10 cellular contexts compared by ENCODE assay signal in the genomic region with DNA sequence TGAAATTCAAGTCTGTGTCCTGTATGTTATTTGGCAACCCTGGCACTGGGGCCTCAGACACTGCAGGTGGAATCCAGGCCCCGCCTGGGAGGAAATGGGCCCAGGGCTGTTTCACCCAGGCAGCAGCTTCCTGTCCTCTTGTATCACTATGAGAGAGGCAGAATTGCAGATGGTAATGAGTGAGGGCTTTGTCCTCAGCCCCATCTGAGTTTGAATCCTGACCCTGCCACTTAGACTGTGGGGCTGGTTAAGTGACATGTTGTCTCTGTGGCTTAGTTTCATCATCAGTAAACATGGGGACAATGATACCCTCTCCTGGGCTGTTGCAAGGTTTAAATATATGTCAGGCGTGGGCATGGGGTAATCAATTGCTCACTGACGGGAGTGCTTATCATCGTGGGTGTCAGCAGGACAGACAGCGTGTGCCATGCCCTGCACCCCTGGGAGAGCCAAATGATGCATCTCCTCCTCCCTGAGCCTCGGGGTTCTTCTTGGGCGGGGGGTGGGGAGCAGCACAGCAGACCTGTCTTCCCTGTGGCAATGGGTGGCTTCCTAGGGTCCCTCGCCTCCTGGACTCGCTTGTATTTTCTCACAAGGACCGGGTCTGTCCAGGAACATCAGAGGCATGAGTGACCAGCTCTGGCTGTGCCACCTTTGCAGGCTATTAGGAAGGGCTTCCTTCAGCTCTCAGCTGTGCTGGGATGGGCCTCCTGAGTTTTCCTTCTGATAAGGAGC. TPM values are rescaled to one million over a fixed set of nuclear protein-coding genes. Genes with fewer than 3 reads are reported as not detected.
DNase-seq lines count a peak whose midpoint lies in the region; ATAC-seq and TF ChIP-seq lines count a peak whose summit lies in the region.
"Had no signal": no experiment of that assay in that cellular context is flagged by ENCODE, and none has a peak within 500 bp of the region (broad histone marks: within the 10 kb centered on the region; RNA-seq: fewer than 3 reads in every experiment).

No MANE protein-coding gene starts in this region.

- ATAC-seq in HG02798 (IDR thresholded peaks at IDR 0.05; ENCODE audit: poor library complexity, unreplicated experiment) = peak; percentile 34
- ATAC-seq in right lobe of liver = peak; percentile 43 to 68 (median 60)
- no peak for ATAC-seq in GM18498 (IDR thresholded peaks at IDR 0.05; ENCODE audit: unreplicated experiment)

- TF ChIP-seq CTCF in VCaP (conservative IDR thresholded peaks at IDR 0.05) = no peak
- no peak for TF ChIP-seq CTCF in right lobe of liver (IDR thresholded peaks at IDR 0.05)
- TF ChIP-seq CTCF in endothelial cell (IDR thresholded peaks at IDR 0.05; ENCODE audit: unreplicated experiment) = no peak

- no peak overlapping the region for H3K27ac Mint-ChIP-seq in endothelial cell (ENCODE audit: unreplicated experiment)

- H3K4me3 ChIP-seq in right lobe of liver = peak overlapping the region; percentile 50 to 92 (median 85)
- H3K4me3 ChIP-seq: GM23248 had no signal

- DNase-seq in G401 (ENCODE audit: low spot score) (peak; percentile 56), right lobe of liver (peak in 2 of 3 donors; percentile 79 to 81), endothelial cell (ENCODE audit: low spot score) (no peak), medulla oblongata (ENCODE audit: extremely low spot score) (no peak)
- DNase-seq: activated CD4-positive, alpha-beta T cell treated with anti-CD3 and anti-CD28 coated beads for 1 hour; anterior cingulate cortex; GM23248 had no signal

- H3K4me3 Mint-ChIP-seq in endothelial cell (ENCODE audit: unreplicated experiment) = no peak overlapping the region

- 5% methylated on average over 4 of the region's 10 CpGs for WGBS in right lobe of liver (ENCODE audit: insufficient coverage, low coverage, low lambda C conversion rate, missing lambda C conversion rate)

- in situ Hi-C loops in G401 (cut with HindIII; ENCODE audit: low sequenced_read_pairs) = no loop called here

- no peaks in the 10 kb centered on the region for H3K9me3 ChIP-seq in right lobe of liver

- H3K27ac ChIP-seq in VCaP (peak overlapping the region; percentile 94), right lobe of liver (peak overlapping the region; percentile 61 to 95 (median 87))
- H3K27ac ChIP-seq: GM23248 had no signal

- H3K27me3 Mint-ChIP-seq in endothelial cell (ENCODE audit: unreplicated experiment) = peaks cover 3% of the 10 kb centered on the region

- H3K4me1 Mint-ChIP-seq in endothelial cell (ENCODE audit: unreplicated experiment) = peaks cover 14% of the 10 kb centered on the region

- TF ChIP-seq POLR2A in right lobe of liver (IDR thresholded peaks at IDR 0.05) = peak; percentile 81

- no peaks in the 10 kb centered on the region for H3K36me3 Mint-ChIP-seq in endothelial cell (ENCODE audit: low read depth, unreplicated experiment)

- intact Hi-C loops in right lobe of liver (cut with DNase I) = no loop called here

- peaks cover 0 to 71% (median 35%) of the 10 kb centered on the region in 4 donors for H3K4me1 ChIP-seq in right lobe of liver

- peaks cover 0 to 19% (median 3%) of the 10 kb centered on the region in 4 donors for H3K36me3 ChIP-seq in right lobe of liver

- H3K27me3 ChIP-seq in right lobe of liver = no peaks in the 10 kb centered on the region

- H3K9me3 Mint-ChIP-seq in endothelial cell (ENCODE audit: unreplicated experiment) = no peaks in the 10 kb centered on the region

RNA-seq across cellular contexts. Expression of a gene that starts 42.1 kb away (rescaled TPM):
- 16.4 and 19.6 TPM in 2 replicates for total RNA-seq in G401 (2014; rRNA removed; shearing (Covaris generic))
- total RNA-seq in right lobe of liver (100 to 1,000 TPM in 2 of 6 experiments, 10 to 100 TPM in 4; 59.7 to 124 (median 87.4) TPM), endothelial cell (ENCODE audit: unreplicated experiment) (3.1 TPM)

Comparison
In these comparisons a context has a peak if more than half of its experiments do, and no peak if none do; other contexts are left out.
1. DNase-seq: peak in G401 (single experiment) and right lobe of liver (2 of 3); none in endothelial cell (single experiment) and medulla oblongata (single experiment).